Comparison of ENCODE assay signal across 9 cellular contexts in the genomic region with DNA sequence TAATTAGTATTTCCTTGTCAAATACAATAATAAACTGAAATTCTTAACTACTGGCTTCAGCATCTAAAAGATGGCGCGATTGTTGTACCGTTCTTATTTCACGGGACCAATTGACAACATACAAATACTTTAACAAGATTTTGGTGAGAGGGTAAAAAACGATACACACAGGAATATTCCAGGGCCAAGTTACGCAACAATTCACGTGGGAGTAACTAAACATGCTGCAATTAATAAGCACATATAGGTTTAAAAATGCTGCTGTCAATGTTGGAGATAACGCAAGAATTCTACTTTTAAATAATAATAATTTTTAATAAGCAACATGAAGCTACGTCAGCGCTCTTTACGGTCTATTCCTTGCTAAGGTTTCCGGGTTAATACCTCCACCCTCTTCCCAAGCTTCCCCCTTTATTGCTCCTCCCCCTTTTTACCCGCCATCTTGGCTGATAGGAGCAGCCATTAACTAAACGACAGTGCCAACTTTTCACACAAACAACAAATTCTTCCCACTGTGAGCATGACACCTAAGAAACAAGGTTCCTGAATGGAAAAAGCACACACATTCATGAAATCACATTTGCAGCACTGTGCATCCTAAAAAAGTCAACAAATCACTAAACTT. TPM values are rescaled to one million over a fixed set of nuclear protein-coding genes. Genes with fewer than 3 reads are reported as not detected.
DNase-seq lines count a peak whose midpoint lies in the region; ATAC-seq, FAIRE-seq and TF ChIP-seq lines count a peak whose summit lies in the region.
"Had no signal": no experiment of that assay in that cellular context is flagged by ENCODE, and none has a peak within 500 bp of the region (broad histone marks: within the 10 kb centered on the region; RNA-seq: fewer than 3 reads in every experiment).

No MANE protein-coding gene starts in this region.

- H3K9me3 ChIP-seq in OCI-LY3 (ENCODE audit: insufficient read depth, low read length) (no peaks in the 10 kb centered on the region), ectodermal cell (ENCODE audit: control insufficient read depth, low read length) (no peaks in the 10 kb centered on the region), WERI-Rb-1 (ENCODE audit: severe bottlenecking) (no peaks in the 10 kb centered on the region), left lung (no peaks in the 10 kb centered on the region)

- peak overlapping the region; percentile 88 for H3K27ac ChIP-seq in OCI-LY3 (ENCODE audit: low read length)
- peak overlapping the region; percentile 71 for H3K27ac ChIP-seq in ectodermal cell (ENCODE audit: insufficient read depth, low read depth, low read length, poor library complexity, severe bottlenecking)
- H3K27ac ChIP-seq in WERI-Rb-1: no peak overlapping the region
- peak overlapping the region in 1 of 2 donors; percentile 95 for H3K27ac ChIP-seq in left lung
- H3K27ac ChIP-seq: SK-N-MC had no signal

- DNase-seq in HCEC 1CT: peak; percentile 67
- DNase-seq in nucleus accumbens (lab: John Stamatoyannopoulos, UW): peak in 29 of 56 donors; percentile 0 to 47 (median 1)
- DNase-seq in urothelium cell line (ENCODE audit: low spot score): no peak
- no peak for DNase-seq in cortex of kidney (lab: John Stamatoyannopoulos, UW)
- no peak for DNase-seq in WERI-Rb-1
- no peak for DNase-seq in left lung

- H3K36me3 ChIP-seq in OCI-LY3 (replicated peaks; ENCODE audit: low read depth, low read length): peaks cover 32% of the 10 kb centered on the region
- no peaks in the 10 kb centered on the region for H3K36me3 ChIP-seq in ectodermal cell (ENCODE audit: control insufficient read depth, insufficient read depth, low read length)
- no peaks in the 10 kb centered on the region for H3K36me3 ChIP-seq in WERI-Rb-1
- peaks cover 0 to 13% of the 10 kb centered on the region in 2 donors for H3K36me3 ChIP-seq in left lung

- peaks cover 16% of the 10 kb centered on the region for H3K4me1 ChIP-seq in OCI-LY3 (ENCODE audit: low read length)
- no peaks in the 10 kb centered on the region for H3K4me1 ChIP-seq in ectodermal cell (ENCODE audit: control insufficient read depth, insufficient read depth, low read length)
- peaks cover 0 to 27% of the 10 kb centered on the region in 2 donors for H3K4me1 ChIP-seq in left lung

- H4K20me1 ChIP-seq in OCI-LY3 (ENCODE audit: insufficient read depth, low read length): peaks cover 9% of the 10 kb centered on the region

- intact Hi-C loops in left lung (cut with DNase I): no loop called here

- no peak for ATAC-seq in left lung

- FAIRE-seq in urothelium cell line (lab: Jason Lieb, UNC): no peak

- H3K4me2 ChIP-seq in OCI-LY3 (ENCODE audit: low read length): peak overlapping the region; percentile 79

- H3K4me3 ChIP-seq in OCI-LY3 (ENCODE audit: low read length) (peak overlapping the region; percentile 97), ectodermal cell (ENCODE audit: insufficient read depth, low read depth, low read length) (peak overlapping the region; percentile 76), WERI-Rb-1 (ENCODE audit: low read depth, low read length) (no peak overlapping the region), left lung (peak overlapping the region in 1 of 2 donors; percentile 61)
- H3K4me3 ChIP-seq: SK-N-MC had no signal

- H3K79me2 ChIP-seq in OCI-LY3 (ENCODE audit: low read length): peaks cover 65% of the 10 kb centered on the region

- TF ChIP-seq CTCF in OCI-LY3 (IDR thresholded peaks at IDR 0.05; ENCODE audit: low read depth, low read length): no peak
- TF ChIP-seq CTCF in WERI-Rb-1 (IDR thresholded peaks at IDR 0.05; ENCODE audit: low read depth, low read length): no peak
- no peak for TF ChIP-seq CTCF in left lung (IDR thresholded peaks at IDR 0.05)

- H3K27me3 ChIP-seq in OCI-LY3 (ENCODE audit: low read depth, low read length) (no peaks in the 10 kb centered on the region), ectodermal cell (ENCODE audit: control insufficient read depth, insufficient read depth, low read length, poor library complexity, severe bottlenecking) (no peaks in the 10 kb centered on the region), WERI-Rb-1 (ENCODE audit: insufficient read depth, low read depth, severe bottlenecking) (no peaks in the 10 kb centered on the region), left lung (no peaks in the 10 kb centered on the region)

- peak overlapping the region; percentile 98 for H3K9ac ChIP-seq in OCI-LY3 (ENCODE audit: low read length)

- no peak overlapping the region for H2AFZ ChIP-seq in OCI-LY3 (ENCODE audit: low read depth, low read length)

- 0 to 7% methylated on average over 6 to 7 of the region's 14 CpGs for WGBS in ectodermal cell, 2 experiments

RNA-seq across cellular contexts. Expression of gene UTY, which starts 1.6 kb away (rescaled TPM):
- 14.3 TPM for polyA plus RNA-seq in ectodermal cell (2013, experiment 1 of 4)
- 15.9 TPM for polyA plus RNA-seq in ectodermal cell (2013, experiment 2 of 4)
- polyA plus RNA-seq in ectodermal cell (2013, experiment 3 of 4): 15.3 TPM
- 16.2 TPM for polyA plus RNA-seq in ectodermal cell (2013, experiment 4 of 4)
- total RNA-seq in left lung: 10 to 100 TPM in 1 of 2 donors, not detected in 1; 27.5 TPM

Comparison
In these comparisons a context has a peak if more than half of its experiments do, and no peak if none do; other contexts are left out.
1. DNase-seq: peak in HCEC 1CT (single experiment) and nucleus accumbens (29 of 56); none in urothelium cell line (single experiment), cortex of kidney (single experiment), WERI-Rb-1 (single experiment) and left lung (0 of 2).